15 cellular contexts compared by ENCODE assay signal in the genomic region with DNA sequence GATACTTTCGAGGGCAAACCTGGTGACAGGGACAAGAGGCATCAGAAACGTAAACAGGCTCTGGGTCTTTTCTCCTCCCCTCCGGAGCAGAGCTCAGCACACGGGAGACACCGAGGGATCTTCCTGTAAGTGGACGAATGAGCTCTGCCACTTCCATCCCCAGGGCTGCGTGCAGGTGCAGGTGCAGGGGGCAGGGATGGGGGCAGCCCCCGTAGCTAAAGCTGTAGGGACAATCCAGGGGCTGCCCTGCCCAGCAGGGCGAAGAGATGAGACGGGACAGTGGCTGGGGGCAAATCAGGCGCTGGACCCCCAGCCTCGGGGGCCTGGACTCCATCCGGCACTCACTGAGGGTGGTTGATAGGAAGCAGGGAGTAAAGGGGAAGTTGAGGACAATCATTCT.
"Had no signal": no experiment of that assay in that cellular context is flagged by ENCODE, and none has a peak within 500 bp of the region (broad histone marks: within the 10 kb centered on the region; RNA-seq: fewer than 3 reads in every experiment).

No MANE protein-coding gene starts in this region.

- H3K4me3 Mint-ChIP-seq: activated CD4-positive, alpha-beta T cell treated with anti-CD3 and anti-CD28 coated beads for 36 hours; activated T-helper 17 cell treated with anti-CD3 and anti-CD28 coated beads, Interleukin-2, amount 50 U/mL, for 72 hours; dendritic cell treated with granulocyte-macrophage colony-stimulating factor and Interleukin-4, amounts not matched to agents 40 ng/mL and 50 ng/mL, for 4 days; effector memory CD8-positive, alpha-beta T cell; nephron progenitor cell; T-cell had no signal

- H3K36me3 ChIP-seq: gastrocnemius medialis, vagina had no signal

- H3K27me3 ChIP-seq: vagina had no signal

- H3K9me3 ChIP-seq: gastrocnemius medialis, SK-N-SH, vagina had no signal

- ATAC-seq: activated CD4-positive, alpha-beta T cell treated with anti-CD3 and anti-CD28 coated beads for 36 hours; activated T-helper 17 cell treated with anti-CD3 and anti-CD28 coated beads, Interleukin-2, amount 50 U/mL, for 72 hours; effector memory CD8-positive, alpha-beta T cell; gastrocnemius medialis; T-cell had no signal

- H3K4me3 ChIP-seq: gastrocnemius medialis, hepatocyte, vagina had no signal

- DNase-seq: activated CD4-positive, alpha-beta T cell treated with anti-CD3 and anti-CD28 coated beads for 36 hours; activated naive CD4-positive, alpha-beta T cell treated with anti-CD3 and anti-CD28 coated beads, Interleukin-2, amount 50 U/mL, for 16 hours; effector memory CD8-positive, alpha-beta T cell; gastrocnemius medialis; kidney glomerular epithelial cell; nephron progenitor cell; stimulated activated CD4-positive, alpha-beta T cell treated with anti-CD3 and anti-CD28 coated beads, Interleukin-12 subunit alpha, Interleukin-12 subunit beta, amount 100 ng/mL, for 4 hours; stimulated activated CD4-positive, alpha-beta T cell treated with anti-CD3 and anti-CD28 coated beads, Interleukin-2, amount 100 ng/mL, for 24 hours; T-cell had no signal

- H3K9me3 Mint-ChIP-seq: dendritic cell treated with granulocyte-macrophage colony-stimulating factor and Interleukin-4, amounts not matched to agents 40 ng/mL and 50 ng/mL, for 4 days had no signal

- H3K4me1 ChIP-seq: gastrocnemius medialis, vagina had no signal

- H3K4me1 Mint-ChIP-seq: activated CD4-positive, alpha-beta T cell treated with anti-CD3 and anti-CD28 coated beads for 36 hours; activated T-helper 17 cell treated with anti-CD3 and anti-CD28 coated beads, Interleukin-2, amount 50 U/mL, for 72 hours; nephron progenitor cell; T-cell had no signal

- H3K27ac Mint-ChIP-seq: activated CD4-positive, alpha-beta T cell treated with anti-CD3 and anti-CD28 coated beads for 36 hours; activated T-helper 17 cell treated with anti-CD3 and anti-CD28 coated beads, Interleukin-2, amount 50 U/mL, for 72 hours; dendritic cell treated with granulocyte-macrophage colony-stimulating factor and Interleukin-4, amounts not matched to agents 40 ng/mL and 50 ng/mL, for 4 days; effector memory CD8-positive, alpha-beta T cell; nephron progenitor cell; T-cell had no signal

- H3K27ac ChIP-seq: gastrocnemius medialis, hepatocyte, vagina, VCaP had no signal
